In genomic region chr15:31328999-31329639, GRCh38 we compare ENCODE assay signal across 8 cellular contexts. TPM values are rescaled to one million over a fixed set of nuclear protein-coding genes. Genes with fewer than 3 reads are reported as not detected.
DNase-seq lines count a peak whose midpoint lies in the region; FAIRE-seq and TF ChIP-seq lines count a peak whose summit lies in the region.

No MANE protein-coding gene starts in this region.

- H3K4me1 ChIP-seq in BE2C (peaks cover 33% of the 10 kb centered on the region), kidney (ENCODE audit: control insufficient read depth in 1 of 2, insufficient read depth in 1 of 2, low read depth in 1 of 2, low read length in 2 of 2) (peaks cover 38 to 48% of the 10 kb centered on the region in 2 donors), subcutaneous abdominal adipose tissue (ENCODE audit: control insufficient read depth in 5 of 5, insufficient read depth in 5 of 5, low read length in 5 of 5) (peaks cover 12 to 71% (median 64%) of the 10 kb centered on the region in 5 donors)

- DNase-seq in BE2C (no peak), HFF-Myc (ENCODE audit: extremely low read depth, low read depth) (no peak), kidney (peak; percentile 86), SHP77 treated with DMSO at 0.1 percent for 48 hours (lab: John Stamatoyannopoulos, UW) (no peak), CD1c-positive myeloid dendritic cell (ENCODE audit: extremely low spot score) (no peak), D341Med (ENCODE audit: low spot score) (no peak)

- H3K9me3 Mint-ChIP-seq in activated naive CD4-positive, alpha-beta T cell treated with anti-CD3 and anti-CD28 coated beads, Interleukin-2, amount 50 U/mL, for 24 hours, result no peaks in the 10 kb centered on the region

- intact Hi-C loops in kidney (cut with DNase I), result no loop called here

- H3K36me3 Mint-ChIP-seq in activated naive CD4-positive, alpha-beta T cell treated with anti-CD3 and anti-CD28 coated beads, Interleukin-2, amount 50 U/mL, for 24 hours, result no peaks in the 10 kb centered on the region

- FAIRE-seq in kidney (lab: Jason Lieb, UNC), result no peak

- H3K4me3 Mint-ChIP-seq in activated naive CD4-positive, alpha-beta T cell treated with anti-CD3 and anti-CD28 coated beads, Interleukin-2, amount 50 U/mL, for 24 hours, result peak overlapping the region; percentile 95

- TF ChIP-seq CTCF in BE2C (IDR thresholded peaks at IDR 0.05; ENCODE audit: low read depth, low read length) (no peak), HFF-Myc (IDR thresholded peaks at IDR 0.05; ENCODE audit: low read depth, low read length, missing control alignments) (no peak), kidney (IDR thresholded peaks at IDR 0.05; ENCODE audit: borderline replicate concordance, extremely low read depth, insufficient read depth) (no peak)

- H3K9me3 ChIP-seq in BE2C, result no peaks in the 10 kb centered on the region
- H3K9me3 ChIP-seq in kidney (ENCODE audit: control insufficient read depth in 1 of 2, low read length in 2 of 2), result no peaks in the 10 kb centered on the region
- H3K9me3 ChIP-seq in subcutaneous abdominal adipose tissue (ENCODE audit: control insufficient read depth in 5 of 5, low read length in 5 of 5), result no peaks in the 10 kb centered on the region

- H3K4me1 Mint-ChIP-seq in activated naive CD4-positive, alpha-beta T cell treated with anti-CD3 and anti-CD28 coated beads, Interleukin-2, amount 50 U/mL, for 24 hours, result peaks cover 69% of the 10 kb centered on the region

- H3K27ac ChIP-seq in kidney (ENCODE audit: low read depth in 2 of 2, low read length in 2 of 2) (peak overlapping the region; percentile 94 to 95), subcutaneous abdominal adipose tissue (ENCODE audit: low read depth, low read length) (peak overlapping the region; percentile 93)

- H3K9ac ChIP-seq in kidney (ENCODE audit: low read length in 2 of 2), result peak overlapping the region; percentile 41 to 71
- peak overlapping the region in 4 of 5 donors; percentile 54 to 77 (median 65) for H3K9ac ChIP-seq in subcutaneous abdominal adipose tissue (ENCODE audit: low read length in 5 of 5)

- peak overlapping the region; percentile 98 for H3K27ac Mint-ChIP-seq in activated naive CD4-positive, alpha-beta T cell treated with anti-CD3 and anti-CD28 coated beads, Interleukin-2, amount 50 U/mL, for 24 hours

- H3K36me3 ChIP-seq in BE2C (peaks cover 6% of the 10 kb centered on the region), kidney (ENCODE audit: control insufficient read depth in 1 of 2, insufficient read depth in 2 of 2, low read length in 2 of 2) (no peaks in the 10 kb centered on the region), subcutaneous abdominal adipose tissue (ENCODE audit: control insufficient read depth in 5 of 5, insufficient read depth in 5 of 5, low read length in 5 of 5) (no peaks in the 10 kb centered on the region)

- no peaks in the 10 kb centered on the region for H3K27me3 Mint-ChIP-seq in activated naive CD4-positive, alpha-beta T cell treated with anti-CD3 and anti-CD28 coated beads, Interleukin-2, amount 50 U/mL, for 24 hours

- H3K4me3 ChIP-seq in BE2C (ENCODE audit: low read depth, low read length), result peak overlapping the region; percentile 67
- peak overlapping the region; percentile 63 for H3K4me3 ChIP-seq in HFF-Myc (replicated peaks; ENCODE audit: low read depth, low read length)
- H3K4me3 ChIP-seq in kidney (ENCODE audit: low read length in 2 of 2), result peak overlapping the region; percentile 70 to 86
- H3K4me3 ChIP-seq in subcutaneous abdominal adipose tissue (ENCODE audit: low read depth in 1 of 5, low read length in 5 of 5), result peak overlapping the region; percentile 63 to 84 (median 71)

- H3K27me3 ChIP-seq in BE2C (no peaks in the 10 kb centered on the region), subcutaneous abdominal adipose tissue (ENCODE audit: control insufficient read depth in 5 of 5, insufficient read depth in 4 of 5, low read length in 5 of 5) (no peaks in the 10 kb centered on the region)

RNA-seq across cellular contexts. Expression of gene KLF13, which starts 2.5 kb away (rescaled TPM):
- polyA plus RNA-seq in BE2C (2012; ENCODE audit: insufficient read depth, insufficient read length, low read depth), result 88.9 TPM
- 123 TPM for total RNA-seq in kidney
- 55.5 TPM for polyA plus RNA-seq in kidney (ENCODE audit: insufficient read depth, low read depth, low replicate concordance)
